In genomic region chr2:905833-906140, GRCh38 we compare ENCODE assay signal across 20 cellular contexts. TPM values are rescaled to one million over a fixed set of nuclear protein-coding genes. Genes with fewer than 3 reads are reported as not detected.
A peak's percentile ranks its signal among the peaks of the same experiment; 100 is the strongest.
DNase-seq lines count a peak whose midpoint lies in the region; ATAC-seq, FAIRE-seq and TF ChIP-seq lines count a peak whose summit lies in the region.
"Had no signal": no experiment of that assay in that cellular context is flagged by ENCODE, and none has a peak within 500 bp of the region (broad histone marks: within the 10 kb centered on the region; RNA-seq: fewer than 3 reads in every experiment).

No MANE protein-coding gene starts in this region.

- no peaks in the 10 kb centered on the region for H3K23me2 ChIP-seq in H1 (ENCODE audit: low read depth, low read length)

- H3K27me3 Mint-ChIP-seq in Caco-2 (ENCODE audit: insufficient read depth, unreplicated experiment) = peaks cover 4% of the 10 kb centered on the region

- H3K27me3 ChIP-seq in right atrium auricular region (no peaks in the 10 kb centered on the region), H1 (replicated peaks in 1 of 4; ENCODE audit: control insufficient read depth in 3 of 4, extremely low read depth in 1 of 4, insufficient read depth in 3 of 4, low read length in 3 of 4) (peaks cover 0 to 4% (median 1%) of the 10 kb centered on the region in 4 experiments; a peak in 2 of 7 replicates), Caco-2 (replicated peaks; ENCODE audit: control insufficient read depth, insufficient read depth, low read length) (no peaks in the 10 kb centered on the region)
- H3K27me3 ChIP-seq: BLaER1 treated with 17β-estradiol and CSF1 and Interleukin-3, amounts not matched to agents 10 nM and 100 nM had no signal

- H3K18ac ChIP-seq in H1 (ENCODE audit: extremely low read depth, low read length) = no peak overlapping the region

- no peak overlapping the region for H4K5ac ChIP-seq in H1 (ENCODE audit: insufficient read length, low read depth, low read length)

- H3K4me3 ChIP-seq in right atrium auricular region (no peak overlapping the region), H1 (ENCODE audit: extremely low read depth in 1 of 4, insufficient read depth in 2 of 4, low read depth in 3 of 4, low read length in 4 of 4) (no peak overlapping the region), Caco-2 (ENCODE audit: low read depth, low read length) (no peak overlapping the region)
- H3K4me3 ChIP-seq: BLaER1 treated with 17β-estradiol and CSF1 and Interleukin-3, amounts not matched to agents 10 nM and 100 nM had no signal

- no peaks in the 10 kb centered on the region for H3K36me3 Mint-ChIP-seq in Caco-2 (ENCODE audit: insufficient read depth, unreplicated experiment)
- H3K36me3 Mint-ChIP-seq: CD8-positive, alpha-beta T cell had no signal

- H2BK20ac ChIP-seq in H1 (ENCODE audit: low read length) = no peak overlapping the region

- no peak overlapping the region for H3K4me3 Mint-ChIP-seq in Caco-2 (ENCODE audit: unreplicated experiment)
- H3K4me3 Mint-ChIP-seq: B cell; CD8-positive, alpha-beta T cell; HFFc6 had no signal

- intact Hi-C loops in left cardiac atrium (cut with DNase I) = no loop called here
- intact Hi-C loops in Caco-2 (cut with micrococcal nuclease; ENCODE audit: unreplicated experiment) = no loop called here

- H3K4me1 Mint-ChIP-seq in Caco-2 (ENCODE audit: low read depth, unreplicated experiment) = no peaks in the 10 kb centered on the region
- H3K4me1 Mint-ChIP-seq: B cell had no signal

- H3K23ac ChIP-seq in H1 (ENCODE audit: insufficient read length) = no peak overlapping the region

- H3K4me1 ChIP-seq in right atrium auricular region (no peaks in the 10 kb centered on the region), H1 (replicated peaks in 1 of 4; ENCODE audit: control insufficient read depth in 3 of 4, insufficient read depth in 4 of 4, low read length in 3 of 4) (peaks cover 8 to 19% (median 14%) of the 10 kb centered on the region in 4 experiments), Caco-2 (no peaks in the 10 kb centered on the region)

- H3K56ac ChIP-seq in H1 (replicated peaks; ENCODE audit: insufficient read length, low read depth, low read length) = no peak overlapping the region

- FAIRE-seq in H1 (lab: Jason Lieb, UNC) = no peak
- FAIRE-seq: GM12891, GM19239 had no signal

- no peak for TF ChIP-seq RAD21 in H1 (IDR thresholded peaks at IDR 0.05 in 1 of 2, conservative IDR thresholded peaks at IDR 0.05 in 1 of 2; ENCODE audit: low read depth in 2 of 2, low read length in 2 of 2)

- peaks cover 24% of the 10 kb centered on the region for H3K9me3 Mint-ChIP-seq in Caco-2 (ENCODE audit: unreplicated experiment)
- H3K9me3 Mint-ChIP-seq: CD8-positive, alpha-beta T cell had no signal

- no peak overlapping the region for H4K8ac ChIP-seq in H1 (ENCODE audit: extremely low read depth, insufficient read depth, low read length)

- CTCF ChIA-PET in H1 (lab: Charles Lee; ENCODE audit: partially characterized antibody) = interaction anchor here (0.6 to 4.9 kb wide), 8 partner anchors 9 to 248 kb away, joined by 3 to 14 read pairs (median 3); no protein-coding TSS in a partner anchor
- CTCF ChIA-PET in Caco-2 (lab: Charles Lee) = no interaction called here

- no peak for TF ChIP-seq POLR2A in H1 (IDR thresholded peaks at IDR 0.05; ENCODE audit: control extremely low read depth in 1 of 2, low read depth in 2 of 2, low read length in 2 of 2)

- POLR2A ChIA-PET in H1 (lab: Charles Lee; ENCODE audit: partially characterized antibody) (no interaction called here), Caco-2 (lab: Charles Lee) (no interaction called here)

- H3K27ac Mint-ChIP-seq in Caco-2 (ENCODE audit: unreplicated experiment) = no peak overlapping the region
- H3K27ac Mint-ChIP-seq: B cell; CD8-positive, alpha-beta T cell; HFFc6 had no signal

- no TSS peak for BruUV-seq in Caco-2 (replicated peaks; lab: Mats Ljungman, UMichigan)

- H3K4ac ChIP-seq in H1 (replicated peaks; ENCODE audit: insufficient read length, low read depth, low read length) = no peak overlapping the region

- H2BK15ac ChIP-seq in H1 (ENCODE audit: low read length) = 0 out of 2 replicates have a peak overlapping the region, but pooled peaks have one; percentile 83

- H2BK120ac ChIP-seq in H1 (replicated peaks; ENCODE audit: low read depth, low read length) = no peak overlapping the region

- H3K9me3 ChIP-seq in right atrium auricular region = peaks cover 0 to 8% of the 10 kb centered on the region in 2 donors
- H3K9me3 ChIP-seq in H1 (ENCODE audit: insufficient read depth in 2 of 2, low read depth in 1 of 2, low read length in 1 of 2) = peaks cover 4 to 5% of the 10 kb centered on the region in 2 experiments; a peak in 2 of 4 replicates
- H3K9me3 ChIP-seq in Caco-2 = no peaks in the 10 kb centered on the region

- no peak overlapping the region for H2BK5ac ChIP-seq in H1 (ENCODE audit: low read depth, low read length)

- no peaks in the 10 kb centered on the region for H3K79me2 ChIP-seq in H1 (ENCODE audit: control insufficient read depth in 1 of 2, insufficient read depth in 2 of 2, low read length in 2 of 2)

- H4K20me1 ChIP-seq in H1 (replicated peaks in 1 of 2; ENCODE audit: control insufficient read depth in 1 of 2, insufficient read depth in 2 of 2, low read length in 2 of 2) = no peaks in the 10 kb centered on the region
- H4K20me1 ChIP-seq: BLaER1 treated with 17β-estradiol and CSF1 and Interleukin-3, amounts not matched to agents 10 nM and 100 nM had no signal

- no peak for TF ChIP-seq EP300 in H1 (IDR thresholded peaks at IDR 0.05; ENCODE audit: borderline replicate concordance in 1 of 2, low read depth in 2 of 2, low read length in 2 of 2)

- TF ChIP-seq CTCF in right atrium auricular region (IDR thresholded peaks at IDR 0.05) (no peak), H1 (IDR thresholded peaks at IDR 0.05; ENCODE audit: control extremely low read depth in 1 of 3, insufficient read depth in 1 of 3, low read depth in 1 of 3, low read length in 3 of 3) (no peak), Caco-2 (IDR thresholded peaks at IDR 0.05; ENCODE audit: insufficient read depth in 1 of 2, low read depth in 1 of 2, low read length in 1 of 2, severe bottlenecking in 1 of 2, unreplicated experiment in 1 of 2) (no peak)

- H3K27ac ChIP-seq in right atrium auricular region = no peak overlapping the region
- no peak overlapping the region for H3K27ac ChIP-seq in H1 (ENCODE audit: low read depth, low read length)
- H3K27ac ChIP-seq: BLaER1 treated with 17β-estradiol and CSF1 and Interleukin-3, amounts not matched to agents 10 nM and 100 nM had no signal

- DNase-seq in right atrium auricular region (ENCODE audit: low spot score) = peak; percentile 23
- no peak for DNase-seq in left cardiac atrium
- DNase-seq in H1 (ENCODE audit: low read depth in 1 of 2, low spot score in 2 of 2) = peak in 1 of 2 experiments; percentile 44
- DNase-seq in mesenteric fat pad (ENCODE audit: low spot score) = peak; percentile 53
- DNase-seq in NCI-H1105 (lab: John Stamatoyannopoulos, UW) = no peak
- no peak for DNase-seq in Caco-2
- DNase-seq: DMS 273 treated with DMSO at 0.1 percent for 48 hours, DMS53, DND-41, EL, HFFc6 had no signal

- H4K91ac ChIP-seq in H1 (replicated peaks; ENCODE audit: insufficient read length, low read length) = peak overlapping the region; percentile 8

- H3K4me2 ChIP-seq in H1 (ENCODE audit: insufficient read depth in 1 of 2, low read depth in 2 of 2, low read length in 2 of 2) = no peak overlapping the region
- H3K4me2 ChIP-seq: BLaER1 treated with 17β-estradiol and CSF1 and Interleukin-3, amounts not matched to agents 10 nM and 100 nM had no signal

- no peak overlapping the region for H2AFZ ChIP-seq in H1 (ENCODE audit: low read length)

- no peak for ATAC-seq in left cardiac atrium
- ATAC-seq in HG02870 (IDR thresholded peaks at IDR 0.05; ENCODE audit: unreplicated experiment) = no peak
- ATAC-seq: CD8-positive, alpha-beta T cell had no signal

- no peaks in the 10 kb centered on the region for H3K79me1 ChIP-seq in H1 (ENCODE audit: low read depth, low read length)

- 0 out of 2 replicates have a peak overlapping the region, but pooled peaks have one; percentile 35 for H2BK12ac ChIP-seq in H1 (ENCODE audit: low read depth, low read length)

- no peak overlapping the region for H3K9ac ChIP-seq in H1 (replicated peaks in 1 of 4; ENCODE audit: extremely low read depth in 1 of 4, low read depth in 3 of 4, low read length in 3 of 4)
- H3K9ac ChIP-seq: BLaER1 treated with 17β-estradiol and CSF1 and Interleukin-3, amounts not matched to agents 10 nM and 100 nM had no signal

- no peak overlapping the region for H2AK5ac ChIP-seq in H1 (ENCODE audit: low read depth, low read length)

- H3K36me3 ChIP-seq in right atrium auricular region = no peaks in the 10 kb centered on the region
- no peaks in the 10 kb centered on the region for H3K36me3 ChIP-seq in H1 (ENCODE audit: control insufficient read depth in 2 of 4, insufficient read depth in 4 of 4, low read length in 3 of 4)
- H3K36me3 ChIP-seq in Caco-2 (ENCODE audit: control insufficient read depth, insufficient read depth, low read length) = no peaks in the 10 kb centered on the region
- H3K36me3 ChIP-seq: BLaER1 treated with 17β-estradiol and CSF1 and Interleukin-3, amounts not matched to agents 10 nM and 100 nM had no signal

- H3K14ac ChIP-seq in H1 (ENCODE audit: insufficient read length) = no peak overlapping the region

- 91% methylated on average over 5 of the region's 5 CpGs; no CpG with 5 or more reads in 1 of the 2 experiments for WGBS in H1 (ENCODE audit: extremely low coverage in 1 of 2, insufficient coverage in 1 of 2, insufficient read length in 1 of 2, insufficient replicate concordance in 2 of 2, low coverage in 1 of 2, low lambda C conversion rate in 2 of 2, missing lambda C conversion rate in 1 of 2), 2 experiments

TF ChIP-seq in H1, 55 proteins besides CTCF, POLR2A, EP300 and RAD21 (continues in another document):
- TF ChIP-seq RBBP5 (IDR thresholded peaks at IDR 0.05; ENCODE audit: borderline replicate concordance, low read depth, low read length) = no peak
- no peak for TF ChIP-seq FOSL1 (IDR thresholded peaks at IDR 0.05; ENCODE audit: insufficient read depth, low read depth, low read length)
- TF ChIP-seq TCF12 (IDR thresholded peaks at IDR 0.05; ENCODE audit: low read depth, low read length) = no peak
- no peak for TF ChIP-seq PHF8 (conservative IDR thresholded peaks at IDR 0.05; ENCODE audit: low read depth, low read length)
- TF ChIP-seq HDAC6 (IDR thresholded peaks at IDR 0.05; ENCODE audit: low read depth, low read length) = no peak

RNA-seq across cellular contexts. Expression of gene SNTG2, which starts 44.9 kb away (rescaled TPM):
- total RNA-seq in right atrium auricular region = 1 to 10 TPM in 1 of 2 donors, not detected in 1; 2.4 TPM
- total RNA-seq in left cardiac atrium = 1 to 10 TPM; 1.6 to 2.9 TPM
- total RNA-seq in H1 (2021; fragmentation: NEBNext Ultra II Directional; extraction: Animal tissue kit (Norgen Biotek cat#: 25700)) = 14.3 and 18.1 TPM in 2 replicates
- polyA plus RNA-seq in H1 (2011; rRNA removed) = 6.6 TPM in 2 replicates
- 8.8 TPM for polyA plus RNA-seq in H1 (2011; cell fraction: cytosol; rRNA removed)
- polyA plus RNA-seq in H1 (2011; cell fraction: nucleus; rRNA removed) = 24.3 TPM
- polyA plus RNA-seq in H1 (2012, experiment 1 of 2) = 7.4 to 10.4 TPM (median 9.0 TPM) in 4 replicates
- 4.1 TPM for polyA plus RNA-seq in H1 (2012, experiment 2 of 2)
- polyA plus RNA-seq in H1 (2013, experiment 1 of 2) = 4.3 TPM
- polyA plus RNA-seq in H1 (2013, experiment 2 of 2) = 5.0 TPM
- 21.3 and 26.6 TPM in 2 replicates for polyA minus RNA-seq in H1 (2011; rRNA and poly(A)+ RNA removed)
- 17.2 TPM for polyA minus RNA-seq in H1 (2011; cell fraction: cytosol; rRNA and poly(A)+ RNA removed)
- 62.8 TPM for polyA minus RNA-seq in H1 (2011; cell fraction: nucleus; rRNA and poly(A)+ RNA removed)
- 5.6 TPM for total RNA-seq in mesenteric fat pad
- not detected in 2 replicates for total RNA-seq in Caco-2 (2022)
- total RNA-seq: G401, H4, HFFc6, HT-29 had no signal

Comparison
In these comparisons a context has a peak if more than half of its experiments do, and no peak if none do; other contexts are left out.
1. DNase-seq: peak in right atrium auricular region (single experiment) and mesenteric fat pad (single experiment); none in left cardiac atrium (single experiment), NCI-H1105 (single experiment) and Caco-2 (0 of 2).